11 cellular contexts compared by ENCODE assay signal in the genomic region with DNA sequence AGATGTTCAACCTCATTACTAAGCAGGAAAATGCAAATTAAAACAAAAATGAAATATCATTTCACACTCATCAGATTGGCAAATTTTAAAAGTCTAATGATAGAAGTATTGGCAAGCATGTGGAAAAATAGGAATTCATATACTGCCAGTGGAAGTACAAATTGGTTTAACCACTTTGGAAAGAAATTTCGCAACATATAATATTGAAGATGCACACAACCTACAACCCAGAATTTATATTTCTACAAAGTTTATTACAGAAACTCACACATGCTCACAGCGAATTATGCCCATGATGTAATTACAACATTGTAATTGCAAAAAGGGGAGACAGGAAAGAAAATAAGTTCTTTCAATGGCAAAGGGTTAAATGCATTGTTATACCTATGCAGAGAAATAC.
"Had no signal": no experiment of that assay in that cellular context is flagged by ENCODE, and none has a peak within 500 bp of the region (broad histone marks: within the 10 kb centered on the region; RNA-seq: fewer than 3 reads in every experiment).

No MANE protein-coding gene starts in this region.

- DNase-seq: GM23248, GOT3, H7, H9, HCEC 1CT, HFFc6 had no signal

- FAIRE-seq: H1, H54 had no signal

- H3K4me3 ChIP-seq: GM23248, GM23338, HAP-1 had no signal

- H3K4me2 ChIP-seq: GM23338 had no signal

- H3K9me3 ChIP-seq: HAP-1 had no signal

- H3K36me3 ChIP-seq: HAP-1 had no signal

- H2AFZ ChIP-seq: GM23248, GM23338 had no signal

- H3K9ac ChIP-seq: GM23248 had no signal

- H3K27ac ChIP-seq: GM23248 had no signal

- ATAC-seq: GM23338, HCT116 had no signal

- H3K4me1 ChIP-seq: HAP-1 had no signal
